Comparison of ENCODE assay signal across 8 cellular contexts in genomic region chr19:19444694-19445155, GRCh38. TPM values are rescaled to one million over a fixed set of nuclear protein-coding genes. Genes with fewer than 3 reads are reported as not detected.
DNase-seq lines count a peak whose midpoint lies in the region; ATAC-seq, FAIRE-seq and TF ChIP-seq lines count a peak whose summit lies in the region.

No MANE protein-coding gene starts in this region.

- H3K4me1 Mint-ChIP-seq in natural killer cell (peaks cover 70 to 73% of the 10 kb centered on the region in 2 donors), glutamatergic neuron (ENCODE audit: low read depth, unreplicated experiment) (peaks cover 32% of the 10 kb centered on the region)

- no peak for FAIRE-seq in bronchial epithelial cell (lab: Jason Lieb, UNC)

- DNase-seq in GM06990 (ENCODE audit: extremely low read depth, insufficient read length) (peak; percentile 37), NB4 (ENCODE audit: low read depth) (peak; percentile 75), bronchial epithelial cell (ENCODE audit: low read depth) (peak; percentile 35), natural killer cell (no peak), glutamatergic neuron (no peak), prostate gland (ENCODE audit: low spot score) (no peak), SHP77 (lab: John Stamatoyannopoulos, UW) (no peak)
- DNase-seq in activated CD8-positive, alpha-beta memory T cell treated with anti-CD3 and anti-CD28 coated beads, Interleukin-2, amount 50 U/mL, for 48 hours = no peak

- ATAC-seq in natural killer cell = peak; percentile 37 to 63 (median 38)

- H3K27me3 Mint-ChIP-seq in natural killer cell (ENCODE audit: low read depth in 2 of 2) (no peaks in the 10 kb centered on the region), glutamatergic neuron (ENCODE audit: unreplicated experiment) (peaks cover 4% of the 10 kb centered on the region)

- no peaks in the 10 kb centered on the region for H3K9me3 ChIP-seq in prostate gland

- 88% methylated on average over 3 of the region's 3 CpGs for WGBS in prostate gland

- H3K27ac Mint-ChIP-seq in natural killer cell (peak overlapping the region; percentile 78 to 83), glutamatergic neuron (ENCODE audit: unreplicated experiment) (no peak overlapping the region)

- no peak overlapping the region for H3K4me3 ChIP-seq in GM06990 (replicated peaks; ENCODE audit: low read depth, low read length)
- no peak overlapping the region for H3K4me3 ChIP-seq in NB4 (ENCODE audit: low read depth, low read length)
- no peak overlapping the region for H3K4me3 ChIP-seq in bronchial epithelial cell (ENCODE audit: low read depth, low read length)
- H3K4me3 ChIP-seq in prostate gland = no peak overlapping the region

- TF ChIP-seq CTCF in GM06990 (IDR thresholded peaks at IDR 0.05; ENCODE audit: insufficient read depth, low read length, poor library complexity, severe bottlenecking) (no peak), NB4 (IDR thresholded peaks at IDR 0.05; ENCODE audit: low read depth, low read length) (no peak), bronchial epithelial cell (IDR thresholded peaks at IDR 0.05; ENCODE audit: insufficient read depth, low read length, severe bottlenecking) (no peak), natural killer cell (IDR thresholded peaks at IDR 0.05) (no peak), glutamatergic neuron (IDR thresholded peaks at IDR 0.05; ENCODE audit: partially characterized antibody, unreplicated experiment) (no peak), prostate gland (IDR thresholded peaks at IDR 0.05) (no peak)

- H3K4me1 ChIP-seq in prostate gland (replicated peaks) = no peaks in the 10 kb centered on the region

- intact Hi-C loops in natural killer cell (cut with micrococcal nuclease) = loop anchor here (5.0 kb wide), 1 partner anchor 37 kb away; the partner anchor contains the start of gene GATAD2A
- intact Hi-C loops in prostate gland (cut with DNase I) = no loop called here

- H3K36me3 ChIP-seq in GM06990 (ENCODE audit: control insufficient read depth, insufficient read depth, low read length) (peaks cover 1% of the 10 kb centered on the region), bronchial epithelial cell (ENCODE audit: control insufficient read depth, insufficient read depth, low read length) (peaks cover 1% of the 10 kb centered on the region), prostate gland (no peaks in the 10 kb centered on the region)

- H3K36me3 Mint-ChIP-seq in natural killer cell = no peaks in the 10 kb centered on the region
- H3K36me3 Mint-ChIP-seq in glutamatergic neuron (ENCODE audit: unreplicated experiment) = no peaks in the 10 kb centered on the region

- H3K27ac ChIP-seq in prostate gland = no peak overlapping the region

- H3K4me3 Mint-ChIP-seq in natural killer cell (peak overlapping the region; percentile 74), glutamatergic neuron (ENCODE audit: unreplicated experiment) (no peak overlapping the region)

- no peaks in the 10 kb centered on the region for H3K27me3 ChIP-seq in GM06990 (replicated peaks; ENCODE audit: control insufficient read depth, insufficient read depth, low read length)
- H3K27me3 ChIP-seq in bronchial epithelial cell (ENCODE audit: control insufficient read depth, insufficient read depth, low read length) = no peaks in the 10 kb centered on the region
- H3K27me3 ChIP-seq in prostate gland (replicated peaks; ENCODE audit: insufficient read depth) = no peaks in the 10 kb centered on the region

- TF ChIP-seq POLR2A in NB4 (IDR thresholded peaks at IDR 0.05; ENCODE audit: extremely low read depth, insufficient read length) = no peak
- TF ChIP-seq POLR2A in prostate gland (IDR thresholded peaks at IDR 0.05) = no peak

- H3K9me3 Mint-ChIP-seq in natural killer cell (no peaks in the 10 kb centered on the region), glutamatergic neuron (ENCODE audit: unreplicated experiment) (peaks cover 17% of the 10 kb centered on the region)

RNA-seq across cellular contexts. Expression of gene GATAD2A, which starts 39.2 kb away (rescaled TPM):
- total RNA-seq in bronchial epithelial cell = 48.4 and 49.0 TPM in 2 replicates
- total RNA-seq in natural killer cell = 100 to 1,000 TPM; 209 to 232 (median 230) TPM
- 203 TPM for total RNA-seq in glutamatergic neuron (ENCODE audit: unreplicated experiment)
- total RNA-seq in prostate gland = 100 to 1,000 TPM in 1 of 2 donors, 10 to 100 TPM in 1; 41.7 to 138 TPM

Comparison
In these comparisons a context has a peak if more than half of its experiments do, and no peak if none do; other contexts are left out.
1. DNase-seq: peak in GM06990 (single experiment), NB4 (single experiment) and bronchial epithelial cell (single experiment); none in natural killer cell (single experiment), glutamatergic neuron (single experiment), prostate gland (single experiment), SHP77 (0 of 2) and activated CD8-positive, alpha-beta memory T cell treated with anti-CD3 and anti-CD28 coated beads, Interleukin-2, amount 50 U/mL, for 48 hours (single experiment).